ENCODE assay signal across 8 cellular contexts in genomic region chr20:33490023-33490933, GRCh38. TPM values are rescaled to one million over a fixed set of nuclear protein-coding genes. Genes with fewer than 3 reads are reported as not detected.
DNase-seq lines count a peak whose midpoint lies in the region; ATAC-seq and TF ChIP-seq lines count a peak whose summit lies in the region.

Gene CBFA2T2 (plus strand): TSS chr20:33490096. CDS start chr20:33490268, 172 bp downstream.

- H3K27me3 Mint-ChIP-seq in CD8-positive, alpha-beta T cell (ENCODE audit: low read depth) = no peaks in the 10 kb centered on the region
- no peaks in the 10 kb centered on the region for H3K27me3 Mint-ChIP-seq in T-helper 2 cell treated with Interferon-gamma antibody and Interleukin-4, amounts not matched to agents 5 μg/mL and 100 μg/mL, for 36 hours (ENCODE audit: low read depth)
- no peaks in the 10 kb centered on the region for H3K27me3 Mint-ChIP-seq in type B pancreatic cell

- peaks cover 4% of the 10 kb centered on the region for H3K36me3 Mint-ChIP-seq in CD8-positive, alpha-beta T cell
- H3K36me3 Mint-ChIP-seq in T-helper 2 cell treated with Interferon-gamma antibody and Interleukin-4, amounts not matched to agents 5 μg/mL and 100 μg/mL, for 36 hours (ENCODE audit: low read depth) = peaks cover 1% of the 10 kb centered on the region
- peaks cover 13% of the 10 kb centered on the region for H3K36me3 Mint-ChIP-seq in type B pancreatic cell

- peaks cover 11% of the 10 kb centered on the region for H3K4me1 ChIP-seq in CD8-positive, alpha-beta T cell (ENCODE audit: insufficient read depth, low read length)
- no peaks in the 10 kb centered on the region for H3K4me1 ChIP-seq in esophagus (ENCODE audit: control insufficient read depth in 2 of 2, insufficient read depth in 2 of 2, low read length in 1 of 2)

- peak within 1 kb of the TSS; percentile 97 for H3K27ac ChIP-seq in CD8-positive, alpha-beta T cell (ENCODE audit: low read depth, low read length)
- H3K27ac ChIP-seq in esophagus (ENCODE audit: low read depth in 2 of 2, low read length in 1 of 2) = peak within 1 kb of the TSS; percentile 95 to 97

- H3K4me1 Mint-ChIP-seq in CD8-positive, alpha-beta T cell (ENCODE audit: low read depth) = peaks cover 19% of the 10 kb centered on the region
- peaks cover 8% of the 10 kb centered on the region for H3K4me1 Mint-ChIP-seq in T-helper 2 cell treated with Interferon-gamma antibody and Interleukin-4, amounts not matched to agents 5 μg/mL and 100 μg/mL, for 36 hours (ENCODE audit: low read depth)
- peaks cover 4% of the 10 kb centered on the region for H3K4me1 Mint-ChIP-seq in type B pancreatic cell (ENCODE audit: unreplicated experiment)

- TF ChIP-seq CTCF in CD8-positive, alpha-beta T cell (IDR thresholded peaks at IDR 0.05) = no peak
- peak; percentile 18 for TF ChIP-seq CTCF in type B pancreatic cell (conservative IDR thresholded peaks at IDR 0.05)

- intact Hi-C loops in CD8-positive, alpha-beta T cell (cut with DNase I, micrococcal nuclease) = loop anchor here (1.0 to 5.0 kb wide), 7 partner anchors 46 to 622 kb away; partner anchors contain the start of genes CHMP4B (in 1 of the 2), E2F1 (in 1 of the 2), EIF2S2 (in 1 of the 2) and RALY (in 1 of the 2)

- H3K4me3 ChIP-seq in CD8-positive, alpha-beta T cell (ENCODE audit: low read depth, low read length) = peak within 1 kb of the TSS; percentile 93
- H3K4me3 ChIP-seq in esophagus (ENCODE audit: low read depth in 1 of 2, low read length in 2 of 2) = peak within 1 kb of the TSS; percentile 72 to 81

- peak within 1 kb of the TSS; percentile 96 for H3K27ac Mint-ChIP-seq in CD8-positive, alpha-beta T cell
- peak within 1 kb of the TSS; percentile 86 for H3K27ac Mint-ChIP-seq in T-helper 2 cell treated with Interferon-gamma antibody and Interleukin-4, amounts not matched to agents 5 μg/mL and 100 μg/mL, for 36 hours
- peak within 1 kb of the TSS; percentile 96 for H3K27ac Mint-ChIP-seq in type B pancreatic cell

- peak in 1 of 7 experiments; percentile 58 for DNase-seq in CD8-positive, alpha-beta T cell
- no peak for DNase-seq in T-helper 2 cell treated with Interferon-gamma antibody and Interleukin-4, amounts not matched to agents 5 μg/mL and 100 μg/mL, for 36 hours (ENCODE audit: low spot score)
- DNase-seq in myocyte (ENCODE audit: low read depth) (peak; percentile 67), type B pancreatic cell (ENCODE audit: extremely low spot score, unreplicated experiment) (no peak), cerebellar nuclear complex (lab: John Stamatoyannopoulos, UW) (no peak)

- H3K9me3 Mint-ChIP-seq in CD8-positive, alpha-beta T cell = no peaks in the 10 kb centered on the region
- no peaks in the 10 kb centered on the region for H3K9me3 Mint-ChIP-seq in T-helper 2 cell treated with Interferon-gamma antibody and Interleukin-4, amounts not matched to agents 5 μg/mL and 100 μg/mL, for 36 hours
- H3K9me3 Mint-ChIP-seq in type B pancreatic cell = no peaks in the 10 kb centered on the region

- no peaks in the 10 kb centered on the region for H3K36me3 ChIP-seq in CD8-positive, alpha-beta T cell (ENCODE audit: insufficient read depth, low read length)
- no peaks in the 10 kb centered on the region for H3K36me3 ChIP-seq in esophagus (ENCODE audit: control insufficient read depth in 2 of 2, insufficient read depth in 2 of 2, low read length in 1 of 2)

- peak; percentile 48 for ATAC-seq in CD8-positive, alpha-beta T cell
- ATAC-seq in GM19043 (IDR thresholded peaks at IDR 0.05; ENCODE audit: low read depth, unreplicated experiment) (peak; percentile 39), HG03280 (IDR thresholded peaks at IDR 0.05; ENCODE audit: unreplicated experiment) (peak; percentile 57)

- no peaks in the 10 kb centered on the region for H3K27me3 ChIP-seq in CD8-positive, alpha-beta T cell (ENCODE audit: insufficient read depth, low read length)
- H3K27me3 ChIP-seq in esophagus (ENCODE audit: control insufficient read depth in 1 of 2, insufficient read depth in 2 of 2, low read length in 2 of 2) = no peaks in the 10 kb centered on the region

- H3K9me3 ChIP-seq in CD8-positive, alpha-beta T cell (ENCODE audit: low read length) = no peaks in the 10 kb centered on the region
- H3K9me3 ChIP-seq in esophagus (ENCODE audit: control insufficient read depth in 2 of 2, insufficient read depth in 1 of 2, low read depth in 1 of 2, low read length in 1 of 2) = no peaks in the 10 kb centered on the region

- peak within 1 kb of the TSS; percentile 89 for H3K4me3 Mint-ChIP-seq in CD8-positive, alpha-beta T cell
- peak within 1 kb of the TSS; percentile 89 for H3K4me3 Mint-ChIP-seq in T-helper 2 cell treated with Interferon-gamma antibody and Interleukin-4, amounts not matched to agents 5 μg/mL and 100 μg/mL, for 36 hours
- peak within 1 kb of the TSS; percentile 91 for H3K4me3 Mint-ChIP-seq in type B pancreatic cell

- POLR2A ChIA-PET in CD8-positive, alpha-beta T cell (lab: Charles Lee) = interaction anchor here (0.7 to 2.2 kb wide), 17 partner anchors 11 to 748 kb away, joined by 3 to 25 read pairs (median 5); partner anchors contain the start of genes ACTL10, C20orf144, CDK5RAP1 and EIF2S2

- CTCF ChIA-PET in CD8-positive, alpha-beta T cell (lab: Charles Lee) = interaction anchor here (0.5 to 2.8 kb wide), 3 partner anchors 163 to 270 kb away, joined by 3 to 11 read pairs (median 4); no protein-coding TSS in a partner anchor

- 1% methylated on average over 80 to 105 of the region's 105 CpGs for WGBS in esophagus, 2 donors

RNA-seq across cellular contexts. Expression of gene CBFA2T2, which starts in this region (rescaled TPM):
- total RNA-seq in CD8-positive, alpha-beta T cell = 10 to 100 TPM; 12.5 to 13.7 TPM
- polyA plus RNA-seq in esophagus = 1 to 10 TPM; 4.7 to 8.5 TPM
- total RNA-seq in myocyte (12.4 and 14.3 TPM in 2 replicates), type B pancreatic cell (ENCODE audit: low replicate concordance) (39.8 and 52.3 TPM in 2 replicates)
- polyA plus RNA-seq in myocyte (2012) = 9.4 TPM
